ENCODE assay signal across 10 cellular contexts in genomic region chr2:222960126-222960525, GRCh38.
DNase-seq lines count a peak whose midpoint lies in the region; ATAC-seq and FAIRE-seq lines count a peak whose summit lies in the region.
"Had no signal": no experiment of that assay in that cellular context is flagged by ENCODE, and none has a peak within 500 bp of the region (broad histone marks: within the 10 kb centered on the region; RNA-seq: fewer than 3 reads in every experiment).

No MANE protein-coding gene starts in this region.

- DNase-seq in HTR-8/SVneo (ENCODE audit: insufficient read length, low spot score) (no peak), iris pigment epithelial cell (ENCODE audit: low read depth) (peak; percentile 54), foreskin melanocyte (no peak), NCI-H1436 treated with DMSO at 0.1 percent for 48 hours (lab: John Stamatoyannopoulos, UW) (no peak)
- DNase-seq: DMS79 treated with DMSO at 0.1 percent for 48 hours, NCI-H2029 treated with DMSO at 0.1 percent for 48 hours had no signal

- FAIRE-seq in HTR-8/SVneo (lab: Jason Lieb, UNC): peak; percentile 73

- ATAC-seq in GM18498 (IDR thresholded peaks at IDR 0.05; ENCODE audit: unreplicated experiment) (peak; percentile 90), GM21619 (IDR thresholded peaks at IDR 0.05; ENCODE audit: unreplicated experiment) (peak; percentile 91), HG03342 (IDR thresholded peaks at IDR 0.05; ENCODE audit: unreplicated experiment) (no peak), GM21737 (IDR thresholded peaks at IDR 0.05; ENCODE audit: unreplicated experiment) (no peak)

Comparison
In these comparisons a context has a peak if more than half of its experiments do, and no peak if none do; other contexts are left out.
1. ATAC-seq: peak in GM18498 (single experiment) and GM21619 (single experiment); none in HG03342 (single experiment) and GM21737 (single experiment).